Comparison of ENCODE assay signal across 14 cellular contexts in the genomic region with DNA sequence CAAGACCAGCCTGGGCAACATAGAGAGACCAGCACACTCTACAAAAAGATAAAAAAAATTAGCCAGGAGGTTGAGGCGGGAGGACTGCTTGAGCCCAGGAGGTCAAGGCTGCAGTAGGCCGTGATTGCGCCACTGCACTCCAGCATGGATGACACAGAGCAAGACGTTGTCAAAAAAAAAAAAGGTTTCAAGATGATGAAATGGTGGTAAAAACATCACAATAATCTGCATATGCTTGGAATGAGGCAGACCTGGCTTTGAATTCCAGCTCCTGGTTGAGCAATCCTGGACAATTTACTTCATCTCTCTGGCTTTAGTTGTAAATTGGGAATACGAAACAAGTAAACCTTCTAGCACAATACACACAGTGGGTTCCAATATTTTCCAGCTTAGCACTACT. TPM values are rescaled to one million over a fixed set of nuclear protein-coding genes. Genes with fewer than 3 reads are reported as not detected.
DNase-seq lines count a peak whose midpoint lies in the region; ATAC-seq and TF ChIP-seq lines count a peak whose summit lies in the region.
"Had no signal": no experiment of that assay in that cellular context is flagged by ENCODE, and none has a peak within 500 bp of the region (broad histone marks: within the 10 kb centered on the region; RNA-seq: fewer than 3 reads in every experiment).

No MANE protein-coding gene starts in this region.

- no peak overlapping the region for H4K91ac ChIP-seq in mesenchymal stem cell (ENCODE audit: low read length)

- H2AFZ ChIP-seq in mesenchymal stem cell (ENCODE audit: low read depth, low read length) = no peak overlapping the region

- H4K8ac ChIP-seq in mesenchymal stem cell (ENCODE audit: low read length) = no peak overlapping the region

- H3K36me3 ChIP-seq in MG63 = peaks cover 38% of the 10 kb centered on the region
- H3K36me3 ChIP-seq in mesenchymal stem cell (ENCODE audit: control insufficient read depth in 1 of 2, insufficient read depth in 2 of 2, low read depth in 1 of 2, low read length in 2 of 2) = peaks cover 7 to 76% of the 10 kb centered on the region in 2 experiments
- H3K36me3 ChIP-seq: BE2C had no signal

- no peak overlapping the region for H3K4ac ChIP-seq in mesenchymal stem cell (ENCODE audit: low read depth in 1 of 2, low read length in 2 of 2)

- no peak overlapping the region for H2BK120ac ChIP-seq in mesenchymal stem cell (ENCODE audit: low read depth, low read length)

- H3K4me1 ChIP-seq in mesenchymal stem cell (ENCODE audit: control insufficient read depth, insufficient read depth, low read depth, low read length) = no peaks in the 10 kb centered on the region
- H3K4me1 ChIP-seq: BE2C had no signal

- H3K4me3 ChIP-seq in MG63 = no peak overlapping the region
- no peak overlapping the region for H3K4me3 ChIP-seq in epithelial cell of esophagus (ENCODE audit: low read length)
- H3K4me3 ChIP-seq in mesenchymal stem cell (ENCODE audit: insufficient read depth in 1 of 2, low read depth in 1 of 2, low read length in 2 of 2) = no peak overlapping the region

- H3K14ac ChIP-seq in mesenchymal stem cell (ENCODE audit: low read length in 2 of 2) = no peak overlapping the region

- no peak overlapping the region for H2BK5ac ChIP-seq in mesenchymal stem cell (ENCODE audit: low read depth, low read length, poor library complexity, severe bottlenecking)

- no peak overlapping the region for H2BK12ac ChIP-seq in mesenchymal stem cell (ENCODE audit: low read length in 2 of 2)

- 95% methylated on average over 3 of the region's 5 CpGs for WGBS in mesenchymal stem cell

- no peak overlapping the region for H3K18ac ChIP-seq in mesenchymal stem cell (ENCODE audit: low read depth in 1 of 2, low read length in 2 of 2)

- no peak overlapping the region for H3K9ac ChIP-seq in mesenchymal stem cell (ENCODE audit: low read length)

- no peaks in the 10 kb centered on the region for H3K9me3 ChIP-seq in MG63
- H3K9me3 ChIP-seq in mesenchymal stem cell (ENCODE audit: control insufficient read depth, low read length) = no peaks in the 10 kb centered on the region
- H3K9me3 ChIP-seq: BE2C had no signal

- DNase-seq in AG09319 (ENCODE audit: extremely low read depth, low read depth) (peak; percentile 57), MG63 (peak; percentile 10), epithelial cell of esophagus (ENCODE audit: low read depth) (peak; percentile 83), mesenchymal stem cell (peak; percentile 68), NCI-H128 (lab: John Stamatoyannopoulos, UW; ENCODE audit: unreplicated experiment) (no peak), D341Med (ENCODE audit: low spot score) (no peak)
- DNase-seq in activated CD4-positive, alpha-beta T cell treated with anti-CD3 and anti-CD28 coated beads for 4 hours = no peak
- DNase-seq: activated CD4-positive, alpha-beta memory T cell treated with anti-CD3 and anti-CD28 coated beads, Interleukin-2, amount 10 ng/mL, durations not matched to agents 7 days and 5 days; activated effector memory CD4-positive, alpha-beta T cell treated with Interleukin-2 at 50 U/mL for 16 hours; BE2C; DMS79; Kasumi-1; SHP77 treated with DMSO at 0.1 percent for 48 hours had no signal

- H2AK5ac ChIP-seq in mesenchymal stem cell (ENCODE audit: low read length, severe bottlenecking) = no peak overlapping the region

- ATAC-seq in GM18867 (IDR thresholded peaks at IDR 0.05; ENCODE audit: unreplicated experiment) = no peak

- H3K27me3 ChIP-seq in MG63 = no peaks in the 10 kb centered on the region
- no peaks in the 10 kb centered on the region for H3K27me3 ChIP-seq in mesenchymal stem cell (ENCODE audit: control insufficient read depth in 1 of 2, insufficient read depth in 1 of 2, low read length in 2 of 2)
- H3K27me3 ChIP-seq: BE2C had no signal

- no peak overlapping the region for H3K23ac ChIP-seq in mesenchymal stem cell (ENCODE audit: low read length in 2 of 2)

- H3K27ac ChIP-seq in mesenchymal stem cell (ENCODE audit: low read length, poor library complexity, severe bottlenecking) = no peak overlapping the region

- TF ChIP-seq CTCF in AG09319 (IDR thresholded peaks at IDR 0.05; ENCODE audit: low read depth, low read length) (no peak), epithelial cell of esophagus (IDR thresholded peaks at IDR 0.05; ENCODE audit: insufficient read depth, low read depth, low read length, missing control alignments) (no peak)

- H3K4me2 ChIP-seq in mesenchymal stem cell (ENCODE audit: low read length, poor library complexity, severe bottlenecking) = no peak overlapping the region

- peaks cover 8% of the 10 kb centered on the region for H3K79me1 ChIP-seq in mesenchymal stem cell (replicated peaks; ENCODE audit: low read length, poor library complexity, severe bottlenecking)

- no peak overlapping the region for H2BK15ac ChIP-seq in mesenchymal stem cell (ENCODE audit: low read depth, poor library complexity, severe bottlenecking)

RNA-seq across cellular contexts. Expression of gene USP40, which starts 24.1 kb away (rescaled TPM):
- 23.4 and 34.6 TPM in 2 replicates for total RNA-seq in MG63 (2014; rRNA removed; shearing (Covaris generic); ENCODE audit: low replicate concordance)
- polyA plus RNA-seq in mesenchymal stem cell (2013, experiment 1 of 2) = 17.6 TPM
- 17.9 TPM for polyA plus RNA-seq in mesenchymal stem cell (2013, experiment 2 of 2)

Comparison
In these comparisons a context has a peak if more than half of its experiments do, and no peak if none do; other contexts are left out.
1. DNase-seq: peak in AG09319 (single experiment), MG63 (single experiment), epithelial cell of esophagus (single experiment) and mesenchymal stem cell (single experiment); none in NCI-H128 (single experiment), activated CD4-positive, alpha-beta T cell treated with anti-CD3 and anti-CD28 coated beads for 4 hours (0 of 2) and D341Med (single experiment).